In genomic region chr4:14265651-14266050, GRCh38 we compare ENCODE assay signal across 17 cellular contexts.
DNase-seq lines count a peak whose midpoint lies in the region; ATAC-seq and TF ChIP-seq lines count a peak whose summit lies in the region.
"Had no signal": no experiment of that assay in that cellular context is flagged by ENCODE, and none has a peak within 500 bp of the region (broad histone marks: within the 10 kb centered on the region; RNA-seq: fewer than 3 reads in every experiment).

No MANE protein-coding gene starts in this region.

- no peaks in the 10 kb centered on the region for H3K9me3 ChIP-seq in uterus

- H3K4me3 ChIP-seq in cardiac fibroblast (replicated peaks in 1 of 2; ENCODE audit: low read depth in 2 of 2, low read length in 2 of 2) (no peak overlapping the region), fibroblast of pulmonary artery (replicated peaks; ENCODE audit: low read depth, low read length) (no peak overlapping the region), uterus (no peak overlapping the region)
- H3K4me3 ChIP-seq: BLaER1 treated with 17β-estradiol and CSF1 and Interleukin-3, amounts not matched to agents 10 nM and 100 nM; GM12878 had no signal

- intact Hi-C loops in uterus (cut with DNase I; ENCODE audit: low total_unique reads): no loop called here

- TF ChIP-seq POLR2A in uterus (IDR thresholded peaks at IDR 0.05): no peak

- H3K36me3 ChIP-seq in uterus: no peaks in the 10 kb centered on the region
- H3K36me3 ChIP-seq: BLaER1 treated with 17β-estradiol and CSF1 and Interleukin-3, amounts not matched to agents 10 nM and 100 nM had no signal

- ATAC-seq in GM19023 (IDR thresholded peaks at IDR 0.05; ENCODE audit: unreplicated experiment): no peak
- ATAC-seq: CD8-positive, alpha-beta T cell; GM12878 had no signal

- peak; percentile 67 for DNase-seq in HT1080 (ENCODE audit: low read depth)
- peak; percentile 21 to 27 for DNase-seq in cardiac fibroblast (ENCODE audit: low read depth in 2 of 2)
- DNase-seq in fibroblast of pulmonary artery (ENCODE audit: low read depth): peak; percentile 28
- no peak for DNase-seq in activated CD8-positive, alpha-beta memory T cell treated with anti-CD3 and anti-CD28 coated beads for 24 hours
- no peak for DNase-seq in putamen (ENCODE audit: low spot score)
- DNase-seq in uterus: no peak
- DNase-seq: 8988T; Calu3; CD8-positive, alpha-beta T cell; DMS 273 treated with DMSO at 0.1 percent for 48 hours; DMS53; DND-41; EL; H9 had no signal

- no peaks in the 10 kb centered on the region for H3K4me1 ChIP-seq in uterus

- no peaks in the 10 kb centered on the region for H3K27me3 ChIP-seq in uterus
- H3K27me3 ChIP-seq: BLaER1 treated with 17β-estradiol and CSF1 and Interleukin-3, amounts not matched to agents 10 nM and 100 nM had no signal

- TF ChIP-seq CTCF in cardiac fibroblast (IDR thresholded peaks at IDR 0.05; ENCODE audit: low read depth, low read length) (no peak), fibroblast of pulmonary artery (IDR thresholded peaks at IDR 0.05; ENCODE audit: low read length, missing control alignments) (no peak), uterus (IDR thresholded peaks at IDR 0.05) (no peak)

- no peak overlapping the region for H3K27ac ChIP-seq in uterus
- H3K27ac ChIP-seq: BLaER1 treated with 17β-estradiol and CSF1 and Interleukin-3, amounts not matched to agents 10 nM and 100 nM had no signal

Comparison
In these comparisons a context has a peak if more than half of its experiments do, and no peak if none do; other contexts are left out.
1. DNase-seq: peak in HT1080 (single experiment), cardiac fibroblast (2 of 2) and fibroblast of pulmonary artery (single experiment); none in activated CD8-positive, alpha-beta memory T cell treated with anti-CD3 and anti-CD28 coated beads for 24 hours (single experiment), putamen (single experiment) and uterus (0 of 2).